ENCODE assay signal across 8 cellular contexts in the genomic region with DNA sequence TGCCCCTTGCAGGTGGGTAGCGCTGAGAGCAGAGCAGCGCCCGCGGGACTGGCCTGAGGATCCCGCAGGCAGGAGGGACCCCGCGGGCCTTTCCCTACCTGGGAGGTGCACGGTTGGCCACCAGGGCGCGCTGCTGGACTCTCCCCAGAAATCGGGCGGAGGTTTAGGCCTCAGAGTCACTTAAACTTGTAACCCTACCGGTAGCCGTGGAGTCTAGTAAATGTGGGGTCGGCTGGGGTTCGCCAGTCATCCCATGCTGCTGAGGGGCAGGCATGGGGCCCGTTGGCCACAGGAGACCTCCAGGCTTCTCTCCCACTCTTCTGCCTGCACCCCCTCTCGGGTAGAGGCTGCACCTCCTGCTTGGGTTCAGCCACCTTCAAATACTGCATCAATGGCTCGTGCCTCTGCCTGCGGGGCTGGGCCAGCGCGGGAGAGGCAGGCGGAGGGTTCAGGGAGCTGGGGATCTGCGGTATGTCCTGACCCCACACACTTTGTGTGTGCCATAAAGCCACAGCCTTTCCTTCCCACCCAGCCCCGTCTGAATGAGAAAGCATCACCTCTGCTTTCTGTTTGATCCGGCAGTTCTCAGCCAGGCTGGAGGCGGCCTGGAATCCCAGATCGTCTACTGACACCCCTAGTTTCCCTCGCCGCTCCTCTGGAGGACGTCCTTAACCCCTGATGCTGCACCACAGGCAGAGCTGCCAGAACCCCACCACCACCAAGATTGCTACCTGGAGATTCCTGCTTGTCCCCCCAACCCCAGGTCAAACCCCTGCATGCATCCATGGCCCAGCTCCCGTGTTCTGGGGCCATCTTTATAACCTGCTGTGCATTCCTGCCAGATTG. TPM values are rescaled to one million over a fixed set of nuclear protein-coding genes. Genes with fewer than 3 reads are reported as not detected.
DNase-seq lines count a peak whose midpoint lies in the region; ATAC-seq and TF ChIP-seq lines count a peak whose summit lies in the region.

No MANE protein-coding gene starts in this region.

- H2BK120ac ChIP-seq in neuronal stem cell (ENCODE audit: low read depth, low read length) = no peak overlapping the region

- H3K9me2 ChIP-seq in OCI-LY7 (ENCODE audit: insufficient read depth, low read length) = no peaks in the 10 kb centered on the region

- H3K14ac ChIP-seq in neuronal stem cell (ENCODE audit: low read length) = peak overlapping the region; percentile 5

- H2AFZ ChIP-seq in OCI-LY7 (ENCODE audit: low read length) = peak overlapping the region; percentile 47; the same call in 1 of the 2 replicates
- H2AFZ ChIP-seq in fibroblast of lung (ENCODE audit: low read length) = peak overlapping the region; percentile 59
- peak overlapping the region; percentile 90 for H2AFZ ChIP-seq in neuronal stem cell (ENCODE audit: low read length)

- H3K9me3 ChIP-seq in CD4-positive, alpha-beta T cell (ENCODE audit: control insufficient read depth, low read length) = no peaks in the 10 kb centered on the region
- H3K9me3 ChIP-seq in OCI-LY7 (ENCODE audit: low read length) (no peaks in the 10 kb centered on the region), fibroblast of lung (ENCODE audit: control insufficient read depth, insufficient read depth, low read depth, low read length) (no peaks in the 10 kb centered on the region), neuronal stem cell (replicated peaks in 1 of 2; ENCODE audit: control insufficient read depth in 2 of 2, insufficient read depth in 1 of 2, low read depth in 1 of 2, low read length in 2 of 2) (peaks cover 0 to 10% of the 10 kb centered on the region in 2 donors)

- H3K4me2 ChIP-seq in OCI-LY7 (ENCODE audit: low read length) (no peak overlapping the region), fibroblast of lung (ENCODE audit: extremely low read depth, insufficient read depth, low read length) (no peak overlapping the region), neuronal stem cell (ENCODE audit: insufficient read depth, low read length, poor library complexity, severe bottlenecking) (no peak overlapping the region)

- peak overlapping the region; percentile 86 for H3K23ac ChIP-seq in neuronal stem cell (ENCODE audit: low read depth, low read length, poor library complexity)

- H3K79me1 ChIP-seq in neuronal stem cell (ENCODE audit: low read depth, low read length) = no peaks in the 10 kb centered on the region

- no peak overlapping the region for H3K27ac ChIP-seq in CD4-positive, alpha-beta T cell (ENCODE audit: low read depth, low read length)
- H3K27ac ChIP-seq in OCI-LY7 (ENCODE audit: low read depth, low read length, poor library complexity, severe bottlenecking) (no peak overlapping the region), fibroblast of lung (ENCODE audit: insufficient read depth, low read length) (no peak overlapping the region), neuronal stem cell (replicated peaks; ENCODE audit: low read length) (no peak overlapping the region), substantia nigra (ENCODE audit: low read depth, low read length, poor library complexity, severe bottlenecking) (no peak overlapping the region)

- BruUV-seq in OCI-LY7 (replicated peaks; lab: Mats Ljungman, UMichigan) = no TSS peak

- H3K79me2 ChIP-seq in OCI-LY7 (ENCODE audit: insufficient read depth, low read depth, low read length) (no peaks in the 10 kb centered on the region), fibroblast of lung (ENCODE audit: control insufficient read depth, insufficient read depth, low read length) (no peaks in the 10 kb centered on the region)

- peak overlapping the region; percentile 84 for H3K18ac ChIP-seq in neuronal stem cell (ENCODE audit: low read length)

- no peaks in the 10 kb centered on the region for H3K27me3 ChIP-seq in CD4-positive, alpha-beta T cell (ENCODE audit: control insufficient read depth, insufficient read depth, low read length)
- H3K27me3 ChIP-seq in fibroblast of lung (ENCODE audit: control insufficient read depth, insufficient read depth, low read length) = no peaks in the 10 kb centered on the region
- H3K27me3 ChIP-seq in neuronal stem cell (ENCODE audit: control insufficient read depth in 3 of 3, insufficient read depth in 3 of 3, low read depth in 1 of 3, low read length in 3 of 3) = peaks cover 0 to 9% (median 3%) of the 10 kb centered on the region in 3 experiments

- peaks cover 20% of the 10 kb centered on the region for H3K4me1 Mint-ChIP-seq in CD4-positive, alpha-beta T cell (ENCODE audit: low read depth)

- POLR2A ChIA-PET in CD4-positive, alpha-beta T cell (lab: Charles Lee) = no interaction called here
- POLR2A ChIA-PET in OCI-LY7 (lab: Charles Lee) = no interaction called here

- H3K9me3 Mint-ChIP-seq in CD4-positive, alpha-beta T cell = no peaks in the 10 kb centered on the region

- H3K27me3 Mint-ChIP-seq in CD4-positive, alpha-beta T cell = no peaks in the 10 kb centered on the region

- CTCF ChIA-PET in CD4-positive, alpha-beta T cell (lab: Charles Lee) = interaction anchor here (3.8 kb wide), 1 partner anchor 130 kb away, joined by 22 read pairs; no protein-coding TSS in a partner anchor
- CTCF ChIA-PET in OCI-LY7 (lab: Charles Lee; ENCODE audit: unreplicated experiment) = interaction anchor here (0.7 kb wide), 1 partner anchor 336 kb away, joined by 3 read pairs; no protein-coding TSS in a partner anchor

- H3K4me3 ChIP-seq in OCI-LY7 (ENCODE audit: low read depth, low read length, poor library complexity, severe bottlenecking) = no peak overlapping the region
- H3K4me3 ChIP-seq in fibroblast of lung (replicated peaks in 1 of 4; ENCODE audit: control extremely low read depth in 1 of 4, insufficient read depth in 1 of 4, low read depth in 3 of 4, low read length in 4 of 4) = no peak overlapping the region
- no peak overlapping the region for H3K4me3 ChIP-seq in neuronal stem cell (ENCODE audit: low read length in 2 of 2)

- no peak overlapping the region for H3K27ac Mint-ChIP-seq in CD4-positive, alpha-beta T cell

- H3K36me3 Mint-ChIP-seq in CD4-positive, alpha-beta T cell (ENCODE audit: low read depth) = no peaks in the 10 kb centered on the region

- no peaks in the 10 kb centered on the region for H3K4me1 ChIP-seq in OCI-LY7 (ENCODE audit: insufficient read depth, low read length, poor library complexity, severe bottlenecking)
- no peaks in the 10 kb centered on the region for H3K4me1 ChIP-seq in fibroblast of lung (ENCODE audit: control insufficient read depth, extremely low read depth, insufficient read depth, low read length)
- H3K4me1 ChIP-seq in neuronal stem cell (ENCODE audit: control insufficient read depth in 2 of 2, insufficient read depth in 1 of 2, low read depth in 1 of 2, low read length in 2 of 2) = peaks cover 3 to 5% of the 10 kb centered on the region in 2 donors

- WGBS in neuronal stem cell (ENCODE audit: extremely low coverage in 2 of 2, insufficient read length in 2 of 2, insufficient replicate concordance in 1 of 2), 2 donors = no CpG with 5 or more reads among the region's 32 CpGs

- peak overlapping the region; percentile 82 for H2BK12ac ChIP-seq in neuronal stem cell (ENCODE audit: low read length)

- no peaks in the 10 kb centered on the region for H4K20me1 ChIP-seq in OCI-LY7 (ENCODE audit: insufficient read depth, low read length)
- no peaks in the 10 kb centered on the region for H4K20me1 ChIP-seq in fibroblast of lung (ENCODE audit: control insufficient read depth, extremely low read depth, insufficient read depth, low read length)

- H3K4me3 Mint-ChIP-seq in CD4-positive, alpha-beta T cell = no peak overlapping the region

- DNase-seq in CD4-positive, alpha-beta T cell = peak; percentile 81 to 90 (median 86)
- DNase-seq in OCI-LY7 (ENCODE audit: low spot score) (peak; percentile 85), activated T-cell treated with anti-CD3 and anti-CD28 coated beads for 4 hours (peak; percentile 80), fibroblast of lung (ENCODE audit: low read depth in 2 of 2) (peak; percentile 62 to 74), neuronal stem cell (ENCODE audit: low spot score) (peak; percentile 75), substantia nigra (lab: John Stamatoyannopoulos, UW) (peak in 34 of 49 donors; percentile 18 to 75 (median 56))

- H3K9ac ChIP-seq in fibroblast of lung (ENCODE audit: insufficient read depth, low read length) (no peak overlapping the region), neuronal stem cell (ENCODE audit: low read depth, low read length, poor library complexity) (peak overlapping the region; percentile 60)

- ATAC-seq in CD4-positive, alpha-beta T cell (ENCODE audit: poor library complexity) = peak; percentile 94
- peak; percentile 77 for ATAC-seq in GM19467 (IDR thresholded peaks at IDR 0.05; ENCODE audit: unreplicated experiment)
- ATAC-seq in HG03521 (IDR thresholded peaks at IDR 0.05; ENCODE audit: unreplicated experiment) = peak; percentile 83

- intact Hi-C loops in CD4-positive, alpha-beta T cell (cut with DNase I, micrococcal nuclease) = loop anchor here (5.0 kb wide), 4 partner anchors 44 to 339 kb away; partner anchors contain the start of genes AHCYL1 (in 2 of the 2), GSTM1 (in 2 of the 2) and GNAI3 (in 1 of the 2)
- intact Hi-C loops in OCI-LY7 (cut with micrococcal nuclease; ENCODE audit: unreplicated experiment) = loop anchor here (5.0 kb wide), 2 partner anchors 129 to 339 kb away; partner anchors contain the start of gene AHCYL1

- H2BK15ac ChIP-seq in neuronal stem cell (ENCODE audit: low read length) = peak overlapping the region; percentile 91

- peak; percentile 85 for TF ChIP-seq CTCF in CD4-positive, alpha-beta T cell (IDR thresholded peaks at IDR 0.05)
- peak; percentile 89 for TF ChIP-seq CTCF in OCI-LY7 (conservative IDR thresholded peaks at IDR 0.05; ENCODE audit: low read length)
- peak; percentile 74 to 85 for TF ChIP-seq CTCF in fibroblast of lung (conservative IDR thresholded peaks at IDR 0.05 in 1 of 2, IDR thresholded peaks at IDR 0.05 in 1 of 2; ENCODE audit: low read depth in 1 of 2, low read length in 2 of 2)

- H4K8ac ChIP-seq in neuronal stem cell (ENCODE audit: low read depth, low read length) = no peak overlapping the region

- H2AK5ac ChIP-seq in neuronal stem cell (ENCODE audit: low read depth, low read length) = peak overlapping the region; percentile 15

- H3K4ac ChIP-seq in neuronal stem cell (ENCODE audit: low read length) = no peak overlapping the region

- no peak overlapping the region for H4K91ac ChIP-seq in neuronal stem cell (ENCODE audit: low read depth, low read length, poor library complexity)

- peak overlapping the region; percentile 44 for H2BK5ac ChIP-seq in neuronal stem cell (ENCODE audit: low read length)

- H3K36me3 ChIP-seq in OCI-LY7 (ENCODE audit: insufficient read depth, low read length) (no peaks in the 10 kb centered on the region), fibroblast of lung (ENCODE audit: control insufficient read depth, insufficient read depth, low read length) (no peaks in the 10 kb centered on the region), neuronal stem cell (replicated peaks in 1 of 2; ENCODE audit: control insufficient read depth in 2 of 2, insufficient read depth in 2 of 2, low read length in 2 of 2) (no peaks in the 10 kb centered on the region)

RNA-seq across cellular contexts. Expression of gene GSTM4, which starts 12.3 kb away (rescaled TPM):
- 10 to 100 TPM; 17.7 to 20.7 TPM for total RNA-seq in CD4-positive, alpha-beta T cell
- 3.4 and 6.0 TPM in 2 replicates for total RNA-seq in OCI-LY7 (2014; rRNA removed; shearing (Covaris generic))
- 6.8 and 8.0 TPM in 2 replicates for total RNA-seq in OCI-LY7 (2022)
- 10.5 and 17.7 TPM in 2 replicates for total RNA-seq in fibroblast of lung
- polyA plus RNA-seq in fibroblast of lung = 30.5 and 30.8 TPM in 2 replicates
- 21.0 and 22.3 TPM in 2 replicates for polyA plus RNA-seq in fibroblast of lung (2012)
- polyA minus RNA-seq in fibroblast of lung (ENCODE audit: low replicate concordance) = 13.1 and 43.1 TPM in 2 replicates
- polyA plus RNA-seq in neuronal stem cell (2013, experiment 1 of 2) = 18.1 TPM
- polyA plus RNA-seq in neuronal stem cell (2013, experiment 2 of 2) = 18.1 TPM

RNA-seq across cellular contexts. Expression of gene AMPD2, which starts 24.0 kb away (rescaled TPM):
- 100 to 1,000 TPM; 170 to 191 TPM for total RNA-seq in CD4-positive, alpha-beta T cell
- 51.8 and 62.7 TPM in 2 replicates for total RNA-seq in OCI-LY7 (2014; rRNA removed; shearing (Covaris generic))
- total RNA-seq in OCI-LY7 (2022) (56.8 and 66.2 TPM in 2 replicates), fibroblast of lung (40.6 and 51.9 TPM in 2 replicates)
- 23.0 and 31.1 TPM in 2 replicates for polyA plus RNA-seq in fibroblast of lung
- 35.9 and 47.2 TPM in 2 replicates for polyA plus RNA-seq in fibroblast of lung (2012)
- 121 and 148 TPM in 2 replicates for polyA minus RNA-seq in fibroblast of lung (ENCODE audit: low replicate concordance)
- polyA plus RNA-seq in neuronal stem cell (2013, experiment 1 of 2) = 36.2 TPM
- polyA plus RNA-seq in neuronal stem cell (2013, experiment 2 of 2) = 34.6 TPM

RNA-seq across cellular contexts. Expression of gene GNAT2, which starts 24.2 kb away (rescaled TPM):
- not detected for total RNA-seq in CD4-positive, alpha-beta T cell
- not detected in 2 replicates for total RNA-seq in OCI-LY7 (2014; rRNA removed; shearing (Covaris generic))
- total RNA-seq in OCI-LY7 (2022) (1.3 and 2.0 TPM in 2 replicates), fibroblast of lung (under 0.01 and 0.17 TPM in 2 replicates)
- 0.22 and 0.35 TPM in 2 replicates for polyA plus RNA-seq in fibroblast of lung
- 0.14 and 0.24 TPM in 2 replicates for polyA plus RNA-seq in fibroblast of lung (2012)
- not detected in 2 replicates for polyA minus RNA-seq in fibroblast of lung (ENCODE audit: low replicate concordance)
- polyA plus RNA-seq in neuronal stem cell (2013, experiment 1 of 2) = not detected
- not detected for polyA plus RNA-seq in neuronal stem cell (2013, experiment 2 of 2)

RNA-seq across cellular contexts. Expression of gene GSTM2, which starts 24.2 kb away (rescaled TPM):
- 100 to 1,000 TPM; 106 to 107 TPM for total RNA-seq in CD4-positive, alpha-beta T cell
- 0.38 and 1.4 TPM in 2 replicates for total RNA-seq in OCI-LY7 (2014; rRNA removed; shearing (Covaris generic))
- 0.76 and 0.89 TPM in 2 replicates for total RNA-seq in OCI-LY7 (2022)
- total RNA-seq in fibroblast of lung = 21.1 and 28.2 TPM in 2 replicates
- 67.7 and 71.1 TPM in 2 replicates for polyA plus RNA-seq in fibroblast of lung
- 64.8 and 66.5 TPM in 2 replicates for polyA plus RNA-seq in fibroblast of lung (2012)
- polyA minus RNA-seq in fibroblast of lung (ENCODE audit: low replicate concordance) = 19.1 and 39.5 TPM in 2 replicates
- 54.2 TPM for polyA plus RNA-seq in neuronal stem cell (2013, experiment 1 of 2)
- 51.8 TPM for polyA plus RNA-seq in neuronal stem cell (2013, experiment 2 of 2)

RNA-seq across cellular contexts. Expression of gene GSTM1, which starts 44.0 kb away (rescaled TPM):
- 10 to 100 TPM; 31.9 to 36.2 TPM for total RNA-seq in CD4-positive, alpha-beta T cell
- not detected in 2 replicates for total RNA-seq in OCI-LY7 (2014; rRNA removed; shearing (Covaris generic))
- total RNA-seq in OCI-LY7 (2022) (not detected in 2 replicates), fibroblast of lung (14.4 TPM in 1 of 2 replicates, not detected in the other)
- 0.55 and 38.0 TPM in 2 replicates for polyA plus RNA-seq in fibroblast of lung
- polyA plus RNA-seq in fibroblast of lung (2012) = 0.22 and 37.0 TPM in 2 replicates
- 40.4 TPM in 1 of 2 replicates, not detected in the other for polyA minus RNA-seq in fibroblast of lung (ENCODE audit: low replicate concordance)
- polyA plus RNA-seq in neuronal stem cell (2013, experiment 1 of 2) = 54.3 TPM
- 55.1 TPM for polyA plus RNA-seq in neuronal stem cell (2013, experiment 2 of 2)
